Comparison of ENCODE assay signal across 8 cellular contexts in the genomic region with DNA sequence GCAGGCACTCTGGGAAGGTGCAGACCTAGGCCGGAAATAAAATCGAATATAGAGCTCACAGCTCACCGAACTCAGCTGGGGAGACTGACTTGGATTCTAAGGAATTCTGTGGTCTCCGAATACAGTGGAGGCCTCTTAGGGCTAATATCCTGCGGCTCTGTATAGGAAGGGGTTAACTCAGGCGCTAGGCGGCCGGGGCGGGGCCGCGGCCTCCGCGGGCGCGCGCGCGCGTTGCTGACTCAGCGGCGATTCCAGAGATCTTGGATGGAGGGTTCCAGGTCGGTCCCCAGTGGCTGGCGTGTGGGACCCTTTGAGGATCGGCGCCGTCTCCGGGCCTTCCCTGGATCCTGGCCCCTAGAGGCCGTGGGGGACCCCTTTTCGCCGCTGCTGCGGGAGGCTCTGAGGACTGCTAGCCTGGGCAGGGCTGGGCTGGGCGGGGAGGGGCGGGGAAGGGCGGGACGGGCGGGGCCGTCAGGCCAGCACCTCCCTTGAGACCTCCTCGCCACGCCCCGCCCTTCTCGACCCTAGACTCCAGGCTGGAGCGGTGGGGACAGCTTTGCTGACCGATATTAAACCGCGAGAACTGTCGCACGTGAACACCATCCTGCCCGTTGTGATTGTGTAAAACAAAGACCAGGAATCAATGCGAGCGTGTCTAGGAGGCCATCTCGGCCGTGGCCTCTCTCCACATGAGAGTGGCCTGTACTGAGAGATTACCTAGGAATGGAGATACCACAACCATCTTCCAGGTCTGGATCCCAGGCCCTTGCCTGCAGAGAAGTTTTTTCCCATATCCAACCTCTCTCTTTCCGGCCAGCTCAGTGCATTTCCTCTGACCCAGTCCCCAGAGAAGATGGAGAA. TPM values are rescaled to one million over a fixed set of nuclear protein-coding genes. Genes with fewer than 3 reads are reported as not detected.
DNase-seq lines count a peak whose midpoint lies in the region; ATAC-seq and TF ChIP-seq lines count a peak whose summit lies in the region.

No MANE protein-coding gene starts in this region.

- H3K27me3 ChIP-seq in DND-41 (ENCODE audit: insufficient read depth, low read length, poor library complexity), result peaks cover 12% of the 10 kb centered on the region
- H3K27me3 ChIP-seq in breast epithelium, result no peaks in the 10 kb centered on the region
- peaks cover 68% of the 10 kb centered on the region for H3K27me3 ChIP-seq in iPS-20b (ENCODE audit: insufficient read depth, low read length)
- H3K27me3 ChIP-seq in skeletal muscle satellite cell (ENCODE audit: control insufficient read depth, insufficient read depth, low read length), result no peaks in the 10 kb centered on the region

- no peak for TF ChIP-seq POLR2A in breast epithelium (IDR thresholded peaks at IDR 0.05)

- DNase-seq in DND-41 (peak; percentile 86), NCI-H2196 treated with DMSO at 0.1 percent for 48 hours (lab: John Stamatoyannopoulos, UW; ENCODE audit: unreplicated experiment) (peak; percentile 48), breast epithelium (ENCODE audit: low spot score in 2 of 2) (peak in 1 of 2 donors; percentile 74)

- no peak for TF ChIP-seq CTCF in DND-41 (IDR thresholded peaks at IDR 0.05; ENCODE audit: borderline replicate concordance, extremely low read depth, low read length, poor library complexity, severe bottlenecking)
- TF ChIP-seq CTCF in WI38 (IDR thresholded peaks at IDR 0.05; ENCODE audit: low read depth, low read length), result no peak
- TF ChIP-seq CTCF in breast epithelium (IDR thresholded peaks at IDR 0.05), result no peak

- H3K4me3 ChIP-seq in DND-41 (ENCODE audit: low read depth in 1 of 2, low read length in 2 of 2) (peak overlapping the region; percentile 43 to 63; a peak in 3 of 4 replicates), WI38 (ENCODE audit: low read depth, low read length) (peak overlapping the region; percentile 65), breast epithelium (peak overlapping the region; percentile 87 to 94 (median 89)), iPS-20b (ENCODE audit: low read length) (peak overlapping the region; percentile 73), skeletal muscle satellite cell (ENCODE audit: low read length) (peak overlapping the region; percentile 71)

- ATAC-seq in DND-41 (ENCODE audit: insufficient read depth, low read depth) (peak; percentile 27), HG02763 (IDR thresholded peaks at IDR 0.05; ENCODE audit: unreplicated experiment) (peak; percentile 26), GM19455 (IDR thresholded peaks at IDR 0.05; ENCODE audit: unreplicated experiment) (no peak)

- no peaks in the 10 kb centered on the region for H3K9me3 ChIP-seq in DND-41 (ENCODE audit: insufficient read depth, low read length, severe bottlenecking)
- no peaks in the 10 kb centered on the region for H3K9me3 ChIP-seq in breast epithelium
- no peaks in the 10 kb centered on the region for H3K9me3 ChIP-seq in iPS-20b (ENCODE audit: insufficient read depth, low read depth, low read length)
- no peaks in the 10 kb centered on the region for H3K9me3 ChIP-seq in skeletal muscle satellite cell (replicated peaks; ENCODE audit: low read length)

- peak overlapping the region; percentile 96 for H3K27ac ChIP-seq in DND-41 (ENCODE audit: low read length)
- H3K27ac ChIP-seq in breast epithelium, result peak overlapping the region; percentile 93 to 96
- peak overlapping the region; percentile 78 for H3K27ac ChIP-seq in iPS-20b (ENCODE audit: low read length)

- no peaks in the 10 kb centered on the region for H3K79me2 ChIP-seq in DND-41 (ENCODE audit: insufficient read depth, low read length)

- peak overlapping the region; percentile 92 for H3K4me2 ChIP-seq in DND-41 (ENCODE audit: insufficient read depth, low read length)
- H3K4me2 ChIP-seq in skeletal muscle satellite cell (ENCODE audit: low read length), result peak overlapping the region; percentile 88

- H3K4me1 ChIP-seq in DND-41 (ENCODE audit: insufficient read depth, low read length) (peaks cover 63% of the 10 kb centered on the region), breast epithelium (peaks cover 10 to 25% of the 10 kb centered on the region in 2 donors), iPS-20b (ENCODE audit: insufficient read depth, low read length) (peaks cover 25% of the 10 kb centered on the region), skeletal muscle satellite cell (ENCODE audit: control insufficient read depth, insufficient read depth, low read length) (peaks cover 50% of the 10 kb centered on the region)

- H4K20me1 ChIP-seq in DND-41 (ENCODE audit: insufficient read depth, low read length), result peaks cover 11% of the 10 kb centered on the region

- intact Hi-C loops in breast epithelium (cut with DNase I; ENCODE audit: low total_unique reads), result loop anchor here (2.0 to 10.0 kb wide), 2 partner anchors 59 to 103 kb away; a partner anchor contains a TSS

- H3K9ac ChIP-seq in DND-41 (ENCODE audit: low read depth, low read length) (peak overlapping the region; percentile 67), iPS-20b (ENCODE audit: low read depth, low read length) (peak overlapping the region; percentile 81; the same call in 1 of the 2 replicates), skeletal muscle satellite cell (ENCODE audit: low read depth, low read length) (peak overlapping the region; percentile 78)

- H2AFZ ChIP-seq in DND-41 (ENCODE audit: low read depth, low read length), result peak overlapping the region; percentile 70

- H3K36me3 ChIP-seq in DND-41 (ENCODE audit: insufficient read depth, low read length), result no peaks in the 10 kb centered on the region
- H3K36me3 ChIP-seq in breast epithelium, result no peaks in the 10 kb centered on the region
- 0 out of 2 replicates have a peak, but pooled peaks cover 2% of the 10 kb centered on the region for H3K36me3 ChIP-seq in iPS-20b (ENCODE audit: insufficient read depth, low read depth, low read length)
- peaks cover 4% of the 10 kb centered on the region for H3K36me3 ChIP-seq in skeletal muscle satellite cell (ENCODE audit: insufficient read depth, low read length)

RNA-seq across cellular contexts. Expression of a gene that starts 1.4 kb away (rescaled TPM):
- total RNA-seq in breast epithelium, result 10 to 100 TPM; 15.4 to 32.2 (median 24.6) TPM
- 10.9 and 12.9 TPM in 2 replicates for total RNA-seq in skeletal muscle satellite cell (2012; rRNA removed)

RNA-seq across cellular contexts. Expression of a gene that starts 3.5 kb away (rescaled TPM):
- total RNA-seq in breast epithelium, result 1 to 10 TPM; 1.6 to 4.6 (median 1.9) TPM
- 5.0 and 5.6 TPM in 2 replicates for total RNA-seq in skeletal muscle satellite cell (2012; rRNA removed)

RNA-seq across cellular contexts. Expression of a gene that starts 4.2 kb away (rescaled TPM):
- 1 to 10 TPM; 1.8 to 4.9 (median 3.7) TPM for total RNA-seq in breast epithelium
- 20.3 and 20.5 TPM in 2 replicates for total RNA-seq in skeletal muscle satellite cell (2012; rRNA removed)

RNA-seq across cellular contexts. Expression of a gene that starts 19.1 kb away (rescaled TPM):
- total RNA-seq in breast epithelium, result 10 to 100 TPM; 19.2 to 27.9 (median 26.1) TPM
- total RNA-seq in skeletal muscle satellite cell (2012; rRNA removed), result 13.3 and 14.4 TPM in 2 replicates
